ENCODE assay signal across 17 cellular contexts in genomic region chr22:24588370-24588755, GRCh38. TPM values are rescaled to one million over a fixed set of nuclear protein-coding genes. Genes with fewer than 3 reads are reported as not detected.
A peak's percentile ranks its signal among the peaks of the same experiment; 100 is the strongest.
DNase-seq lines count a peak whose midpoint lies in the region; ATAC-seq lines count a peak whose summit lies in the region.
"Had no signal": no experiment of that assay in that cellular context is flagged by ENCODE, and none has a peak within 500 bp of the region (broad histone marks: within the 10 kb centered on the region; RNA-seq: fewer than 3 reads in every experiment).

No MANE protein-coding gene starts in this region.

- peaks cover 0 to 46% (median 12%) of the 10 kb centered on the region in 11 experiments; a peak in 10 of 22 replicates for H4K20me1 ChIP-seq in BLaER1 treated with 17β-estradiol and CSF1 and Interleukin-3, amounts not matched to agents 10 nM and 100 nM

- H3K4me1 ChIP-seq in BLaER1 treated with 17β-estradiol and CSF1 and Interleukin-3, amounts not matched to agents 10 nM and 100 nM = peaks cover 8 to 53% (median 36%) of the 10 kb centered on the region in 10 experiments; a peak in 18 of 20 replicates
- H3K4me1 ChIP-seq in SJCRH30 = peaks cover 27% of the 10 kb centered on the region
- H3K4me1 ChIP-seq: uterus had no signal

- H3K27me3 ChIP-seq in BLaER1 treated with 17β-estradiol and CSF1 and Interleukin-3, amounts not matched to agents 10 nM and 100 nM = peaks cover 19 to 24% (median 21%) of the 10 kb centered on the region in 11 experiments
- no peaks in the 10 kb centered on the region for H3K27me3 ChIP-seq in SJCRH30
- H3K27me3 ChIP-seq: uterus had no signal

- peak; percentile 90 to 93 for DNase-seq in SJCRH30
- peak; percentile 27 for DNase-seq in glomerular visceral epithelial cell (ENCODE audit: extremely low spot score)
- DNase-seq in pons (ENCODE audit: low spot score) = peak; percentile 94
- DNase-seq in NCI-H1092 treated with DMSO at 0.1 percent for 48 hours (lab: John Stamatoyannopoulos, UW) = no peak
- no peak for DNase-seq in activated T-cell treated with anti-CD3 and anti-CD28 coated beads, Interleukin-2, amount 50 U/mL, for 72 hours
- DNase-seq in ureter (ENCODE audit: low spot score) = no peak
- DNase-seq in NCI-H2107 (lab: John Stamatoyannopoulos, UW) = no peak
- DNase-seq: activated CD4-positive, CD25-positive, alpha-beta regulatory T cell; activated CD8-positive, alpha-beta memory T cell treated with anti-CD3 and anti-CD28 coated beads, Interleukin-2, amount 10 ng/mL, durations not matched to agents 7 days and 5 days; effector memory CD8-positive, alpha-beta T cell; NCI-H1048; NCI-H2171; T-helper 17 cell; uterus had no signal

- no peaks in the 10 kb centered on the region for H3K4me1 Mint-ChIP-seq in activated T-cell treated with anti-CD3 and anti-CD28 coated beads, Interleukin-2, amount 50 U/mL, for 72 hours (ENCODE audit: low read depth)
- H3K4me1 Mint-ChIP-seq: stimulated activated effector memory CD8-positive, alpha-beta T cell treated with anti-CD3 and anti-CD28 coated beads, Interleukin-12 subunit alpha, Interleukin-12 subunit beta, amount 100 ng/mL, for 72 hours had no signal

- H3K9me3 ChIP-seq in BLaER1 treated with 17β-estradiol and CSF1 and Interleukin-3, amounts not matched to agents 10 nM and 100 nM (replicated peaks in 1 of 11) = no peaks in the 10 kb centered on the region
- no peaks in the 10 kb centered on the region for H3K9me3 ChIP-seq in SJCRH30 (replicated peaks)
- H3K9me3 ChIP-seq: uterus had no signal

- H3K36me3 Mint-ChIP-seq in activated T-cell treated with anti-CD3 and anti-CD28 coated beads, Interleukin-2, amount 50 U/mL, for 72 hours (ENCODE audit: insufficient read depth in 2 of 2) = no peaks in the 10 kb centered on the region
- H3K36me3 Mint-ChIP-seq: activated CD8-positive, alpha-beta memory T cell treated with anti-CD3 and anti-CD28 coated beads, Interleukin-2, amount 10 ng/mL, durations not matched to agents 7 days and 5 days; stimulated activated effector memory CD8-positive, alpha-beta T cell treated with anti-CD3 and anti-CD28 coated beads, Interleukin-12 subunit alpha, Interleukin-12 subunit beta, amount 100 ng/mL, for 72 hours had no signal

- H3K27me3 Mint-ChIP-seq in activated T-cell treated with anti-CD3 and anti-CD28 coated beads, Interleukin-2, amount 50 U/mL, for 72 hours (ENCODE audit: low read depth) = peaks cover 5% of the 10 kb centered on the region
- H3K27me3 Mint-ChIP-seq: T-helper 17 cell had no signal

- no peak overlapping the region for H3K27ac Mint-ChIP-seq in activated T-cell treated with anti-CD3 and anti-CD28 coated beads, Interleukin-2, amount 50 U/mL, for 72 hours
- H3K27ac Mint-ChIP-seq: activated CD8-positive, alpha-beta memory T cell treated with anti-CD3 and anti-CD28 coated beads, Interleukin-2, amount 10 ng/mL, durations not matched to agents 7 days and 5 days; effector memory CD8-positive, alpha-beta T cell; stimulated activated effector memory CD8-positive, alpha-beta T cell treated with anti-CD3 and anti-CD28 coated beads, Interleukin-12 subunit alpha, Interleukin-12 subunit beta, amount 100 ng/mL, for 72 hours; T-helper 17 cell had no signal

- peak overlapping the region; percentile 43 to 92 (median 77) for H3K4me2 ChIP-seq in BLaER1 treated with 17β-estradiol and CSF1 and Interleukin-3, amounts not matched to agents 10 nM and 100 nM

- H3K36me3 ChIP-seq in BLaER1 treated with 17β-estradiol and CSF1 and Interleukin-3, amounts not matched to agents 10 nM and 100 nM = 0 out of 22 replicates have a peak, but pooled peaks cover 0 to 5% (median 0%) of the 10 kb centered on the region in 11 experiments
- no peaks in the 10 kb centered on the region for H3K36me3 ChIP-seq in SJCRH30
- H3K36me3 ChIP-seq: uterus had no signal

- peak overlapping the region in 1 of 11 experiments; percentile 13; a peak in 1 of 22 replicates for H3K27ac ChIP-seq in BLaER1 treated with 17β-estradiol and CSF1 and Interleukin-3, amounts not matched to agents 10 nM and 100 nM
- peak overlapping the region; percentile 70 for H3K27ac ChIP-seq in SJCRH30
- H3K27ac ChIP-seq: skin epidermis, uterus had no signal

- no peak overlapping the region for H3K4me3 Mint-ChIP-seq in activated T-cell treated with anti-CD3 and anti-CD28 coated beads, Interleukin-2, amount 50 U/mL, for 72 hours
- H3K4me3 Mint-ChIP-seq: activated CD8-positive, alpha-beta memory T cell treated with anti-CD3 and anti-CD28 coated beads, Interleukin-2, amount 10 ng/mL, durations not matched to agents 7 days and 5 days; effector memory CD8-positive, alpha-beta T cell; stimulated activated effector memory CD8-positive, alpha-beta T cell treated with anti-CD3 and anti-CD28 coated beads, Interleukin-12 subunit alpha, Interleukin-12 subunit beta, amount 100 ng/mL, for 72 hours; T-helper 17 cell had no signal

- H3K9ac ChIP-seq in BLaER1 treated with 17β-estradiol and CSF1 and Interleukin-3, amounts not matched to agents 10 nM and 100 nM = peak overlapping the region in 10 of 11 experiments; percentile 5 to 68 (median 34); a peak in 10 of 22 replicates

- H3K4me3 ChIP-seq in BLaER1 treated with 17β-estradiol and CSF1 and Interleukin-3, amounts not matched to agents 10 nM and 100 nM = no peak overlapping the region
- peak overlapping the region; percentile 40 for H3K4me3 ChIP-seq in SJCRH30
- H3K4me3 ChIP-seq: skin epidermis, uterus had no signal

- no peaks in the 10 kb centered on the region for H3K9me3 Mint-ChIP-seq in activated T-cell treated with anti-CD3 and anti-CD28 coated beads, Interleukin-2, amount 50 U/mL, for 72 hours
- H3K9me3 Mint-ChIP-seq: effector memory CD8-positive, alpha-beta T cell; stimulated activated effector memory CD8-positive, alpha-beta T cell treated with anti-CD3 and anti-CD28 coated beads, Interleukin-12 subunit alpha, Interleukin-12 subunit beta, amount 100 ng/mL, for 72 hours had no signal

- no peak for ATAC-seq in activated T-cell treated with anti-CD3 and anti-CD28 coated beads, Interleukin-2, amount 50 U/mL, for 72 hours (replicated peaks in 1 of 2)
- ATAC-seq: activated CD8-positive, alpha-beta memory T cell treated with anti-CD3 and anti-CD28 coated beads, Interleukin-2, amount 10 ng/mL, durations not matched to agents 7 days and 5 days; effector memory CD8-positive, alpha-beta T cell; stimulated activated effector memory CD8-positive, alpha-beta T cell treated with anti-CD3 and anti-CD28 coated beads, Interleukin-12 subunit alpha, Interleukin-12 subunit beta, amount 100 ng/mL, for 72 hours; T-helper 17 cell had no signal

RNA-seq across cellular contexts. Expression of gene LRRC75B, which starts 4.5 kb away (rescaled TPM):
- total RNA-seq in SJCRH30 (2014; rRNA removed; shearing (Covaris generic)) = 0.35 and 0.95 TPM in 2 replicates
- total RNA-seq in activated T-cell treated with anti-CD3 and anti-CD28 coated beads, Interleukin-2, amount 50 U/mL, for 72 hours = 1 to 10 TPM; 1.2 to 2.0 TPM
- 7.8 TPM for total RNA-seq in ureter

RNA-seq across cellular contexts. Expression of gene GGT1, which starts 14.6 kb away (rescaled TPM):
- 2.6 and 2.8 TPM in 2 replicates for total RNA-seq in SJCRH30 (2014; rRNA removed; shearing (Covaris generic))
- 10 to 100 TPM; 34.4 to 47.6 TPM for total RNA-seq in activated T-cell treated with anti-CD3 and anti-CD28 coated beads, Interleukin-2, amount 50 U/mL, for 72 hours
- total RNA-seq in ureter = 8.2 TPM

RNA-seq across cellular contexts. Expression of gene SNRPD3, which starts 32.6 kb away (rescaled TPM):
- 252 and 278 TPM in 2 replicates for total RNA-seq in SJCRH30 (2014; rRNA removed; shearing (Covaris generic))
- total RNA-seq in activated T-cell treated with anti-CD3 and anti-CD28 coated beads, Interleukin-2, amount 50 U/mL, for 72 hours = 10 to 100 TPM; 69.3 to 76.5 TPM
- total RNA-seq in ureter = 88.7 TPM

RNA-seq across cellular contexts. Expression of gene GUCD1, which starts 33.4 kb away (rescaled TPM):
- total RNA-seq in SJCRH30 (2014; rRNA removed; shearing (Covaris generic)) = 68.4 and 81.0 TPM in 2 replicates
- total RNA-seq in activated T-cell treated with anti-CD3 and anti-CD28 coated beads, Interleukin-2, amount 50 U/mL, for 72 hours = 10 to 100 TPM; 96.4 to 98.2 TPM
- total RNA-seq in ureter = 79.0 TPM

Comparison
In these comparisons a context has a peak if more than half of its experiments do, and no peak if none do; other contexts are left out.
1. DNase-seq: peak in SJCRH30 (2 of 2), glomerular visceral epithelial cell (single experiment) and pons (single experiment); none in NCI-H1092 treated with DMSO at 0.1 percent for 48 hours (single experiment), activated T-cell treated with anti-CD3 and anti-CD28 coated beads, Interleukin-2, amount 50 U/mL, for 72 hours (0 of 2), ureter (single experiment) and NCI-H2107 (single experiment).